Comparison of ENCODE assay signal across 35 cellular contexts in genomic region chr12:1103051-1103450, GRCh38.
"Had no signal": no experiment of that assay in that cellular context is flagged by ENCODE, and none has a peak within 500 bp of the region (broad histone marks: within the 10 kb centered on the region; RNA-seq: fewer than 3 reads in every experiment).

No MANE protein-coding gene starts in this region.

- H3K27ac Mint-ChIP-seq: activated CD4-positive, alpha-beta memory T cell treated with anti-CD3 and anti-CD28 coated beads for 36 hours; activated naive CD8-positive, alpha-beta T cell; activated T-helper 1 cell treated with anti-CD3 and anti-CD28 coated beads, Interleukin-12 subunit alpha, Interleukin-12 subunit beta, Interleukin-2, Interleukin-4 antibody, amounts not matched to agents 30 ng/mL and 10 ng/mL and 1 ng/mL, durations not matched to agents 14 hours and 24 hours and 36 hours; mesothelial cell of epicardium; stimulated activated memory B cell treated with anti-CD40 and anti-IgM and Interleukin-4, amounts not matched to agents 10 μg/mL and 1 μg/mL and 100 μg/mL, for 72 hours; stimulated activated naive CD8-positive, alpha-beta T cell treated with anti-CD3 and anti-CD28 coated beads, Interleukin-15, amount 100 ng/mL, for 72 hours; T-helper 1 cell treated with Interleukin-12 subunit alpha and Interleukin-12 subunit beta and Interleukin-4 antibody, amounts not matched to agents 30 μg/mL and 1 μg/mL, for 36 hours; type B pancreatic cell had no signal

- H3K4me2 ChIP-seq: smooth muscle cell had no signal

- H3K27ac ChIP-seq: colonic mucosa, dorsolateral prefrontal cortex, gastroesophageal sphincter, parathyroid adenoma, psoas muscle, uterus, VCaP had no signal

- H3K9me3 ChIP-seq: colonic mucosa, gastroesophageal sphincter, psoas muscle, uterus had no signal

- H3K4me1 ChIP-seq: uterus had no signal

- H3K36me3 ChIP-seq: gastroesophageal sphincter, uterus had no signal

- H3K9ac ChIP-seq: parathyroid adenoma had no signal

- ATAC-seq: gastroesophageal sphincter; psoas muscle; stimulated activated memory B cell treated with anti-CD40 and anti-IgM and Interleukin-4, amounts not matched to agents 10 μg/mL and 1 μg/mL and 100 μg/mL, for 72 hours; stimulated activated naive CD8-positive, alpha-beta T cell treated with anti-CD3 and anti-CD28 coated beads, Interleukin-15, amount 100 ng/mL, for 72 hours had no signal

- H3K27me3 ChIP-seq: colonic mucosa, dorsolateral prefrontal cortex, gastroesophageal sphincter, uterus had no signal

- FAIRE-seq: TTC549 had no signal

- H3K27me3 Mint-ChIP-seq: activated CD4-positive, alpha-beta memory T cell treated with anti-CD3 and anti-CD28 coated beads for 36 hours; activated naive CD8-positive, alpha-beta T cell; naive B cell; stimulated activated memory B cell treated with anti-CD40 and anti-IgM and Interleukin-4, amounts not matched to agents 10 μg/mL and 1 μg/mL and 100 μg/mL, for 72 hours; stimulated activated naive CD8-positive, alpha-beta T cell treated with anti-CD3 and anti-CD28 coated beads, Interleukin-15, amount 100 ng/mL, for 72 hours; type B pancreatic cell had no signal

- H3K36me3 Mint-ChIP-seq: naive B cell had no signal

- DNase-seq: activated CD4-positive, alpha-beta memory T cell treated with anti-CD3 and anti-CD28 coated beads for 36 hours; activated CD4-positive, alpha-beta T cell treated with anti-CD3 and anti-CD28 coated beads for 48 hours; activated CD8-positive, alpha-beta memory T cell treated with anti-CD3 and anti-CD28 coated beads, Interleukin-2, amount 50 U/mL, for 4 hours; activated gamma-delta T cell; activated T-cell treated with anti-CD3 and anti-CD28 coated beads, Interleukin-2, amount 50 U/mL, for 1 hour; anterior cingulate cortex; cerebellar nuclear complex; colonic mucosa; dorsolateral prefrontal cortex; effector memory CD4-positive, alpha-beta T cell; erythroblast; head of caudate nucleus; hypothalamus; naive B cell; occipital lobe; psoas muscle; stimulated activated CD4-positive, alpha-beta T cell treated with anti-CD3 and anti-CD28 coated beads, Interleukin-1b, Interleukin-23, amount 100 ng/mL, for 48 hours; stimulated activated CD4-positive, alpha-beta T cell treated with anti-CD3 and anti-CD28 coated beads, Interleukin-4, amount 100 ng/mL, for 4 hours; stimulated activated CD8-positive, alpha-beta memory T cell treated with anti-CD3 and anti-CD28 coated beads, Interleukin-4, amount 100 ng/mL, for 48 hours; stimulated activated naive CD8-positive, alpha-beta T cell treated with anti-CD3 and anti-CD28 coated beads, Interleukin-15, amount 100 ng/mL, for 72 hours; substantia nigra; T-helper 9 cell; uterus had no signal

- H3K4me3 ChIP-seq: colonic mucosa, dorsolateral prefrontal cortex, gastroesophageal sphincter, psoas muscle, smooth muscle cell, uterus had no signal

- H3K4me3 Mint-ChIP-seq: activated CD4-positive, alpha-beta memory T cell treated with anti-CD3 and anti-CD28 coated beads for 36 hours; activated naive CD8-positive, alpha-beta T cell; activated T-helper 1 cell treated with anti-CD3 and anti-CD28 coated beads, Interleukin-12 subunit alpha, Interleukin-12 subunit beta, Interleukin-2, Interleukin-4 antibody, amounts not matched to agents 30 ng/mL and 10 ng/mL and 1 ng/mL, durations not matched to agents 14 hours and 24 hours and 36 hours; mesothelial cell of epicardium; naive B cell; neural crest cell; stimulated activated memory B cell treated with anti-CD40 and anti-IgM and Interleukin-4, amounts not matched to agents 10 μg/mL and 1 μg/mL and 100 μg/mL, for 72 hours; stimulated activated naive CD8-positive, alpha-beta T cell treated with anti-CD3 and anti-CD28 coated beads, Interleukin-15, amount 100 ng/mL, for 72 hours; T-helper 1 cell treated with Interleukin-12 subunit alpha and Interleukin-12 subunit beta and Interleukin-4 antibody, amounts not matched to agents 30 μg/mL and 1 μg/mL, for 36 hours; type B pancreatic cell had no signal

- H2AFZ ChIP-seq: parathyroid adenoma had no signal

- H3K9me3 Mint-ChIP-seq: activated CD4-positive, alpha-beta memory T cell treated with anti-CD3 and anti-CD28 coated beads for 36 hours; activated T-helper 1 cell treated with anti-CD3 and anti-CD28 coated beads, Interleukin-12 subunit alpha, Interleukin-12 subunit beta, Interleukin-2, Interleukin-4 antibody, amounts not matched to agents 30 ng/mL and 10 ng/mL and 1 ng/mL, durations not matched to agents 14 hours and 24 hours and 36 hours; mesothelial cell of epicardium; naive B cell; neural crest cell; stimulated activated memory B cell treated with anti-CD40 and anti-IgM and Interleukin-4, amounts not matched to agents 10 μg/mL and 1 μg/mL and 100 μg/mL, for 72 hours; stimulated activated naive CD8-positive, alpha-beta T cell treated with anti-CD3 and anti-CD28 coated beads, Interleukin-15, amount 100 ng/mL, for 72 hours; T-helper 1 cell treated with Interleukin-12 subunit alpha and Interleukin-12 subunit beta and Interleukin-4 antibody, amounts not matched to agents 30 μg/mL and 1 μg/mL, for 36 hours; type B pancreatic cell had no signal
